20 cellular contexts compared by ENCODE assay signal in the genomic region with DNA sequence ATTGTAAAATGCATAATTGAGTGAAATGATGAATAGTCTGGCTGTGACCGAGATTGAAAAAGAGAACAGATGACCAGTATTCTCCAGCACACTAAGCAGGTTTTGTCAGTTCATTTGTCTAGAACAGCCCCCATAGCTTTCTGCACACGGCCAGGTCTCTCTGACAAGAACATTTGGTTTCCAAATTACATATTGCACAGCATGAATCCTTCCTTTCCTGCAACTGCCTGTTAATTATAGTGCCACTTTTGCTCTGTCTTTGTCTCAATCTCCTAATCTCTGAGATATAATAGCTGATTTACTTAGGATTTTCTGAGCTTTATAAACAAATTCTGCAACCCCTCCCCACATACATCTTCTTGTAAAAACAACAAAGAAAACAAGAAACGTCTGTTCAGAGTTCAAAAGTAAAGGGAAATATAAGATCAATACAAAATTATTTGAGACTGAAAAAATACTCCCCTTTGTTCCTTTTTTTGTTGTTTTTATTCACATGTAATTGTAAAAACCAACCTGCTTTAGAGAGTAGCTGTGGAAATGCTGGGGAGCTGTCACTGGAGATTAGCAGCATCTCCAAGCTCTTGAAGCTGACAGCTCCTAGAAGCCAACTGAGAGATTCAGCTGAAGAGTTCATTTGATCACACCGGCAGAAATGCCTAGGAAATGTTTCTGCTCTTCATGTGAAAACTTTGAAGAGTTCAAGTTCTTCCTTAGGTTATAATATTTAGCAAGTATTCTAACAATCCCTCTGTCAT.
"Had no signal": no experiment of that assay in that cellular context is flagged by ENCODE, and none has a peak within 500 bp of the region (broad histone marks: within the 10 kb centered on the region; RNA-seq: fewer than 3 reads in every experiment).

No MANE protein-coding gene starts in this region.

- DNase-seq: activated CD4-positive, alpha-beta T cell treated with anti-CD3 and anti-CD28 coated beads, Interleukin-2, amount 10 ng/mL, durations not matched to agents 24 days and 14 days; activated CD4-positive, CD25-positive, alpha-beta regulatory T cell; activated CD8-positive, alpha-beta T cell treated with anti-CD3 and anti-CD28 coated beads for 36 hours; activated naive CD4-positive, alpha-beta T cell treated with anti-CD3 and anti-CD28 coated beads for 36 hours; activated T-cell treated with anti-CD3 and anti-CD28 coated beads, Interleukin-2, amount 50 U/mL, for 24 hours; aorta; effector CD8-positive, alpha-beta T cell; heart right ventricle; kidney glomerular epithelial cell; left ventricle myocardium inferior; mammary epithelial cell; midbrain; right cardiac atrium had no signal

- H3K9me3 ChIP-seq: breast epithelium, esophagus muscularis mucosa, heart right ventricle, left ventricle myocardium inferior, prostate gland, tibial nerve had no signal

- H3K27me3 Mint-ChIP-seq: activated CD4-positive, alpha-beta T cell treated with anti-CD3 and anti-CD28 coated beads, Interleukin-2, amount 10 ng/mL, durations not matched to agents 24 days and 14 days; activated CD8-positive, alpha-beta T cell treated with anti-CD3 and anti-CD28 coated beads for 36 hours; activated T-cell treated with anti-CD3 and anti-CD28 coated beads, Interleukin-2, amount 50 U/mL, for 24 hours; dendritic cell treated with granulocyte-macrophage colony-stimulating factor and Interleukin-4, amounts not matched to agents 40 ng/mL and 50 ng/mL, for 4 days; stimulated activated naive CD8-positive, alpha-beta T cell treated with anti-CD3 and anti-CD28 coated beads, Interleukin-15, Interleukin-2, amounts not matched to agents 100 ng/mL and 50 ng/mL, for 24 hours had no signal

- H3K27ac Mint-ChIP-seq: activated CD4-positive, alpha-beta T cell treated with anti-CD3 and anti-CD28 coated beads, Interleukin-2, amount 10 ng/mL, durations not matched to agents 24 days and 14 days; activated CD8-positive, alpha-beta T cell treated with anti-CD3 and anti-CD28 coated beads for 36 hours; activated naive CD4-positive, alpha-beta T cell treated with anti-CD3 and anti-CD28 coated beads for 36 hours; activated T-cell treated with anti-CD3 and anti-CD28 coated beads, Interleukin-2, amount 50 U/mL, for 24 hours; dendritic cell treated with granulocyte-macrophage colony-stimulating factor and Interleukin-4, amounts not matched to agents 40 ng/mL and 50 ng/mL, for 4 days; stimulated activated naive CD8-positive, alpha-beta T cell treated with anti-CD3 and anti-CD28 coated beads, Interleukin-15, Interleukin-2, amounts not matched to agents 100 ng/mL and 50 ng/mL, for 24 hours had no signal

- H3K4me3 Mint-ChIP-seq: activated CD4-positive, alpha-beta T cell treated with anti-CD3 and anti-CD28 coated beads, Interleukin-2, amount 10 ng/mL, durations not matched to agents 24 days and 14 days; activated CD8-positive, alpha-beta T cell treated with anti-CD3 and anti-CD28 coated beads for 36 hours; activated naive CD4-positive, alpha-beta T cell treated with anti-CD3 and anti-CD28 coated beads for 36 hours; activated T-cell treated with anti-CD3 and anti-CD28 coated beads, Interleukin-2, amount 50 U/mL, for 24 hours; dendritic cell treated with granulocyte-macrophage colony-stimulating factor and Interleukin-4, amounts not matched to agents 40 ng/mL and 50 ng/mL, for 4 days; neural crest cell; stimulated activated naive CD8-positive, alpha-beta T cell treated with anti-CD3 and anti-CD28 coated beads, Interleukin-15, Interleukin-2, amounts not matched to agents 100 ng/mL and 50 ng/mL, for 24 hours had no signal

- H3K9me3 Mint-ChIP-seq: activated CD4-positive, alpha-beta T cell treated with anti-CD3 and anti-CD28 coated beads, Interleukin-2, amount 10 ng/mL, durations not matched to agents 24 days and 14 days; dendritic cell treated with granulocyte-macrophage colony-stimulating factor and Interleukin-4, amounts not matched to agents 40 ng/mL and 50 ng/mL, for 4 days; neural crest cell had no signal

- H3K4me1 Mint-ChIP-seq: activated CD4-positive, alpha-beta T cell treated with anti-CD3 and anti-CD28 coated beads, Interleukin-2, amount 10 ng/mL, durations not matched to agents 24 days and 14 days; neural crest cell had no signal

- H3K27ac ChIP-seq: breast epithelium, esophagus muscularis mucosa, heart right ventricle, left ventricle myocardium inferior, prostate gland, tibial nerve had no signal

- H3K36me3 ChIP-seq: breast epithelium, esophagus muscularis mucosa, heart right ventricle, left ventricle myocardium inferior, prostate gland, tibial nerve had no signal

- H3K4me1 ChIP-seq: breast epithelium, esophagus muscularis mucosa, prostate gland, tibial nerve had no signal

- H3K4me3 ChIP-seq: breast epithelium, esophagus muscularis mucosa, heart right ventricle, left ventricle myocardium inferior, prostate gland, tibial nerve had no signal

- H3K27me3 ChIP-seq: breast epithelium, esophagus muscularis mucosa, heart right ventricle, tibial nerve had no signal
